In the genomic region with DNA sequence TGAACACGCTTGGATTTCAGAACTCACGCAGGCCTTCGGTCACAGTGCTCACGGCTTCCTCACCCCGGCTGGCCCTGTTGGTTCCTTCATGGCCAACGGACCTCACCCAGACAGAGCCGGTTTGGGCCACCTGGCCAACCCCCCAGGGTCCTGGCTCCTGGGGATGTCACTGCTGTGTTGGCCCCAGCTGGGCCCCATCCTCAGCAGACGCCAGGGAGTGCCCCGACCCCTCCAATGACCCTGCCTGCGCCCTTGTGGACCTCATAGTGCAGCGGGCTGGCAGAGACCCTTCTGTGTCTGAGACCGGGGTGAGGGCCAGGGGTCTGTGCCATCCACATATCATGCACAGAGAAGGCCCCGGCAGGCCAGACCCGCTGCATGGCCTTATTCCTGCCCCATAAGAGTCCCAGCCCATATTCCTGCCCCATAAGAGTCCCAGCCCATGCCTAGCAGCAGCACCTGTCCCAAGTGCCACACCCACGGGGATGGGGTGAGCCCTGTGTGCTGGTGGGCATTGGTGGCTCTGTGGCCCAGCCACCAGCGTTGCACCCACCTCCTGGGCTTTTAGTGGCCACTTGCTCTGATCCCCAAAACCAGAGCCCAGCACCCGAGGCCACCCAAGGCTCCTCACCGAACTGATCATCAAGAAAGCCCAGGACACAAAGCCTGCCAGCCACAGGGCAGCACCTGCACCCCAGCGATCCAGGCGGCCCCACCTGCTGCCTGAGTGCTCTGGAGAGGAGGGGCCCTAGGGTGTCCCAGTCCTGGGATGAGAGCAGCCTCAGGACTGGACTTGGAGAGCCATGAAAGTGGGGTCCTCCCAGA, we compare ENCODE assay signal across 9 cellular contexts. TPM values are rescaled to one million over a fixed set of nuclear protein-coding genes. Genes with fewer than 3 reads are reported as not detected.
A peak's percentile ranks its signal among the peaks of the same experiment; 100 is the strongest.
DNase-seq lines count a peak whose midpoint lies in the region; ATAC-seq and TF ChIP-seq lines count a peak whose summit lies in the region.
"Had no signal": no experiment of that assay in that cellular context is flagged by ENCODE, and none has a peak within 500 bp of the region (broad histone marks: within the 10 kb centered on the region; RNA-seq: fewer than 3 reads in every experiment).

No MANE protein-coding gene starts in this region.

- intact Hi-C loops in aorta (cut with DNase I), result loop anchor here in 1 of 2 donors (2.0 to 10.0 kb wide), 3 partner anchors 67 to 180 kb away; a partner anchor contains a TSS

- H3K36me3 ChIP-seq in aorta (ENCODE audit: control insufficient read depth in 1 of 2, insufficient read depth in 2 of 2, low read length in 1 of 2), result no peaks in the 10 kb centered on the region

- no peaks in the 10 kb centered on the region for H3K9me3 ChIP-seq in aorta (ENCODE audit: control insufficient read depth, low read length)

- no peaks in the 10 kb centered on the region for H3K27me3 ChIP-seq in aorta (ENCODE audit: control insufficient read depth in 1 of 2, insufficient read depth in 2 of 2, low read length in 1 of 2)

- no peak overlapping the region for H3K4me3 ChIP-seq in aorta (ENCODE audit: low read length in 2 of 2)

- peak overlapping the region; percentile 72 for H3K4me3 Mint-ChIP-seq in activated naive CD4-positive, alpha-beta T cell treated with anti-CD3 and anti-CD28 coated beads, Interleukin-2, amount 50 U/mL, for 24 hours
- peak overlapping the region; percentile 61 for H3K4me3 Mint-ChIP-seq in activated naive CD8-positive, alpha-beta T cell treated with anti-CD3 and anti-CD28 coated beads, Interleukin-2, amount 10 ng/mL, durations not matched to agents 7 days and 5 days
- peak overlapping the region; percentile 53 for H3K4me3 Mint-ChIP-seq in mesothelial cell of epicardium

- in situ Hi-C loops in GM13977 (cut with MboI; ENCODE audit: low pct_unique_long_range_greater_than_20kb, low sequenced_read_pairs, unreplicated experiment), result no loop called here

- TF ChIP-seq CTCF in mesothelial cell of epicardium (IDR thresholded peaks at IDR 0.05; ENCODE audit: unreplicated experiment) (no peak), GM13977 (IDR thresholded peaks at IDR 0.05; ENCODE audit: extremely low read depth, insufficient read depth, missing control alignments) (no peak)

- peaks cover 17% of the 10 kb centered on the region for H3K4me1 Mint-ChIP-seq in activated naive CD4-positive, alpha-beta T cell treated with anti-CD3 and anti-CD28 coated beads, Interleukin-2, amount 50 U/mL, for 24 hours
- H3K4me1 Mint-ChIP-seq in activated naive CD8-positive, alpha-beta T cell treated with anti-CD3 and anti-CD28 coated beads, Interleukin-2, amount 10 ng/mL, durations not matched to agents 7 days and 5 days, result peaks cover 12% of the 10 kb centered on the region
- peaks cover 18% of the 10 kb centered on the region for H3K4me1 Mint-ChIP-seq in mesothelial cell of epicardium

- POLR2A ChIA-PET in activated naive CD8-positive, alpha-beta T cell treated with anti-CD3 and anti-CD28 coated beads, Interleukin-2, amount 10 ng/mL, durations not matched to agents 7 days and 5 days (lab: Charles Lee), result interaction anchor here (1.0 to 1.5 kb wide), 2 partner anchors 11 to 69 kb away, joined by 3 to 10 read pairs; no protein-coding TSS in a partner anchor

- no peaks in the 10 kb centered on the region for H3K4me1 ChIP-seq in aorta (ENCODE audit: control insufficient read depth in 1 of 2, insufficient read depth in 2 of 2, low read length in 2 of 2)

- H3K27ac Mint-ChIP-seq in activated naive CD4-positive, alpha-beta T cell treated with anti-CD3 and anti-CD28 coated beads, Interleukin-2, amount 50 U/mL, for 24 hours, result no peak overlapping the region
- peak overlapping the region; percentile 67 for H3K27ac Mint-ChIP-seq in activated naive CD8-positive, alpha-beta T cell treated with anti-CD3 and anti-CD28 coated beads, Interleukin-2, amount 10 ng/mL, durations not matched to agents 7 days and 5 days
- H3K27ac Mint-ChIP-seq in mesothelial cell of epicardium, result no peak overlapping the region

- no peaks in the 10 kb centered on the region for H3K9me3 Mint-ChIP-seq in activated naive CD4-positive, alpha-beta T cell treated with anti-CD3 and anti-CD28 coated beads, Interleukin-2, amount 50 U/mL, for 24 hours
- no peaks in the 10 kb centered on the region for H3K9me3 Mint-ChIP-seq in activated naive CD8-positive, alpha-beta T cell treated with anti-CD3 and anti-CD28 coated beads, Interleukin-2, amount 10 ng/mL, durations not matched to agents 7 days and 5 days
- H3K9me3 Mint-ChIP-seq in mesothelial cell of epicardium, result peaks cover 6% of the 10 kb centered on the region

- H3K27ac ChIP-seq in aorta (ENCODE audit: low read depth in 1 of 2, low read length in 2 of 2), result no peak overlapping the region

- H3K27me3 Mint-ChIP-seq in activated naive CD4-positive, alpha-beta T cell treated with anti-CD3 and anti-CD28 coated beads, Interleukin-2, amount 50 U/mL, for 24 hours, result no peaks in the 10 kb centered on the region
- H3K27me3 Mint-ChIP-seq in activated naive CD8-positive, alpha-beta T cell treated with anti-CD3 and anti-CD28 coated beads, Interleukin-2, amount 10 ng/mL, durations not matched to agents 7 days and 5 days, result peaks cover 6% of the 10 kb centered on the region
- H3K27me3 Mint-ChIP-seq in mesothelial cell of epicardium (ENCODE audit: low read depth), result no peaks in the 10 kb centered on the region

- DNase-seq in activated naive CD4-positive, alpha-beta T cell (lab: John Stamatoyannopoulos, UW), result no peak
- peak; percentile 31 for DNase-seq in activated naive CD8-positive, alpha-beta T cell treated with anti-CD3 and anti-CD28 coated beads, Interleukin-2, amount 10 ng/mL, durations not matched to agents 7 days and 5 days
- DNase-seq in mesothelial cell of epicardium (ENCODE audit: low spot score in 2 of 2, unreplicated experiment in 2 of 2) (peak in 1 of 2 experiments; percentile 36), aorta (peak; percentile 48 to 69), GM13977 (ENCODE audit: low spot score) (no peak)
- no peak for DNase-seq in stimulated activated naive CD4-positive, alpha-beta T cell (lab: John Stamatoyannopoulos, UW)
- DNase-seq: cortex of kidney had no signal

- peaks cover 5% of the 10 kb centered on the region for H3K36me3 Mint-ChIP-seq in activated naive CD4-positive, alpha-beta T cell treated with anti-CD3 and anti-CD28 coated beads, Interleukin-2, amount 50 U/mL, for 24 hours
- H3K36me3 Mint-ChIP-seq in activated naive CD8-positive, alpha-beta T cell treated with anti-CD3 and anti-CD28 coated beads, Interleukin-2, amount 10 ng/mL, durations not matched to agents 7 days and 5 days, result peaks cover 3% of the 10 kb centered on the region
- no peaks in the 10 kb centered on the region for H3K36me3 Mint-ChIP-seq in mesothelial cell of epicardium

- ATAC-seq in activated naive CD8-positive, alpha-beta T cell treated with anti-CD3 and anti-CD28 coated beads, Interleukin-2, amount 10 ng/mL, durations not matched to agents 7 days and 5 days (ENCODE audit: low read depth), result no peak
- ATAC-seq in aorta (ENCODE audit: low FRiP score) (peak; percentile 2), HG02678 (IDR thresholded peaks at IDR 0.05; ENCODE audit: unreplicated experiment) (no peak)

- 93 to 94% methylated on average over 20 of the region's 20 CpGs for WGBS in aorta, 2 donors

RNA-seq across cellular contexts. Expression of a gene that starts 1.3 kb away (rescaled TPM):
- 10 to 100 TPM; 70.8 to 72.2 TPM for total RNA-seq in activated naive CD8-positive, alpha-beta T cell treated with anti-CD3 and anti-CD28 coated beads, Interleukin-2, amount 10 ng/mL, durations not matched to agents 7 days and 5 days
- total RNA-seq in mesothelial cell of epicardium, result 73.9 to 76.8 TPM (median 74.8 TPM) in 3 replicates
- total RNA-seq in aorta, result 10 to 100 TPM; 38.7 to 68.7 TPM
- 10 to 100 TPM in 1 of 2 donors, 1 to 10 TPM in 1; 6.4 to 34.2 TPM for polyA plus RNA-seq in aorta

Comparison
In these comparisons a context has a peak if more than half of its experiments do, and no peak if none do; other contexts are left out.
1. DNase-seq: peak in activated naive CD8-positive, alpha-beta T cell treated with anti-CD3 and anti-CD28 coated beads, Interleukin-2, amount 10 ng/mL, durations not matched to agents 7 days and 5 days (single experiment) and aorta (2 of 2); none in activated naive CD4-positive, alpha-beta T cell (0 of 4), GM13977 (single experiment) and stimulated activated naive CD4-positive, alpha-beta T cell (0 of 6).
2. Peak in every context shown above with its lines, with median percentiles within 50 percentile points of each other: H3K4me3 Mint-ChIP-seq.